In the genomic region with DNA sequence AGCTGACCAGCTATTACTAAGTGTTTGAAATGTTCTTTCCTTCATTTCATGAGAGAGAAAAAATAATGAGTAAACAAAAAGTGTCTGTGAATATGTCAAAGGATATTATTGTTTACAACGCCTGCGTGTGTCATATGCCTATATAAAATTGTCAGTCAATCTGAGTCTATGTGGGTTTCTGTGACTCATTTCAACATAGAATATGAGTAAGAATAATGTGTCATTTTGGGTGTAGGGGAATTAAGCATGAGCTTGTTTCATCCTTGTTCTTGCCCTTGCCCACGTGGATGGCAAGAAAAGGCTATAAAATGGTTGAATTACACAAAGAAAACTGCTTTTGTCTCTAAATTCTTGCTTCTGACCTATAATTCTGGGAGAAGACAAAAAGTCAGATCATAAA, we compare ENCODE assay signal across 17 cellular contexts.
DNase-seq lines count a peak whose midpoint lies in the region; ATAC-seq, FAIRE-seq and TF ChIP-seq lines count a peak whose summit lies in the region.
"Had no signal": no experiment of that assay in that cellular context is flagged by ENCODE, and none has a peak within 500 bp of the region (broad histone marks: within the 10 kb centered on the region; RNA-seq: fewer than 3 reads in every experiment).

No MANE protein-coding gene starts in this region.

- no peak overlapping the region for H3K27ac ChIP-seq in keratinocyte (ENCODE audit: control insufficient read depth, insufficient read depth, low read length)
- H3K27ac ChIP-seq: ascending aorta, psoas muscle, thoracic aorta had no signal

- H3K79me2 ChIP-seq in keratinocyte (ENCODE audit: control insufficient read depth, insufficient read depth, low read length), result no peaks in the 10 kb centered on the region

- no peak overlapping the region for H3K4me3 ChIP-seq in keratinocyte (ENCODE audit: control insufficient read depth in 2 of 3, extremely low read depth in 1 of 3, insufficient read depth in 2 of 3, low read depth in 1 of 3, low read length in 3 of 3)
- H3K4me3 ChIP-seq: ascending aorta, psoas muscle, thoracic aorta had no signal

- dilution Hi-C loops in keratinocyte (cut with MboI; ENCODE audit: extremely low pct_ligation_motif_present, low sequenced_read_pairs), result no loop called here

- no peaks in the 10 kb centered on the region for H4K20me1 ChIP-seq in keratinocyte (ENCODE audit: control insufficient read depth, extremely low read depth, insufficient read depth, low read length)

- no peak for TF ChIP-seq CTCF in keratinocyte (optimal IDR thresholded peaks at IDR 0.05 in 1 of 3, IDR thresholded peaks at IDR 0.05 in 1 of 3, conservative IDR thresholded peaks at IDR 0.05 in 1 of 3; ENCODE audit: extremely low read depth in 1 of 3, insufficient read depth in 2 of 3, low read length in 3 of 3)

- H3K4me1 ChIP-seq in keratinocyte (ENCODE audit: control insufficient read depth, extremely low read depth, insufficient read depth, low read length), result no peaks in the 10 kb centered on the region
- H3K4me1 ChIP-seq: ascending aorta, psoas muscle had no signal

- no peaks in the 10 kb centered on the region for H3K36me3 ChIP-seq in keratinocyte (ENCODE audit: control insufficient read depth in 2 of 2, extremely low read depth in 1 of 2, insufficient read depth in 2 of 2, low read length in 2 of 2)
- H3K36me3 ChIP-seq: ascending aorta, thoracic aorta had no signal

- FAIRE-seq in keratinocyte (lab: Jason Lieb, UNC), result no peak

- ATAC-seq in GM18867 (IDR thresholded peaks at IDR 0.05; ENCODE audit: unreplicated experiment) (peak; percentile 70), HG02885 (IDR thresholded peaks at IDR 0.05; ENCODE audit: poor library complexity, unreplicated experiment) (peak; percentile 75)
- ATAC-seq: natural killer cell treated with Interleukin-12 subunit alpha and Interleukin-12 subunit beta and Interleukin-15 and Interleukin-18, amount 100 ng/mL, for 72 hours; psoas muscle had no signal

- H3K27me3 ChIP-seq in keratinocyte (ENCODE audit: control insufficient read depth, extremely low read depth, insufficient read depth, low read length), result no peaks in the 10 kb centered on the region
- H3K27me3 ChIP-seq: ascending aorta had no signal

- no peak overlapping the region for H3K9ac ChIP-seq in keratinocyte (ENCODE audit: control insufficient read depth, extremely low read depth, insufficient read depth, low read length)

- H3K4me2 ChIP-seq in keratinocyte (ENCODE audit: control insufficient read depth, extremely low read depth, insufficient read depth, low read depth, low read length), result no peak overlapping the region

- DNase-seq in NCI-H774 (lab: John Stamatoyannopoulos, UW) (peak; percentile 15), keratinocyte (ENCODE audit: low read depth, low spot score) (peak; percentile 26), SW480 (ENCODE audit: low spot score) (no peak), 8988T (no peak), amniotic stem cell (lab: John Stamatoyannopoulos, UW) (no peak)
- DNase-seq: activated CD8-positive, alpha-beta memory T cell treated with anti-CD3 and anti-CD28 coated beads, Interleukin-2, amount 50 U/mL, for 4 hours; activated naive CD4-positive, alpha-beta T cell treated with Interleukin-2 at 50 U/mL for 16 hours; GF-D8; HFFc6; hippocampal formation; NCI-H1694 treated with DMSO at 0.1 percent for 48 hours; psoas muscle had no signal

- H2AFZ ChIP-seq in keratinocyte (ENCODE audit: control insufficient read depth, low read length), result no peak overlapping the region

- no peaks in the 10 kb centered on the region for H3K9me3 ChIP-seq in keratinocyte (ENCODE audit: control insufficient read depth, low read depth, low read length)
- H3K9me3 ChIP-seq: ascending aorta, psoas muscle, thoracic aorta had no signal

- H3K9me1 ChIP-seq in keratinocyte (ENCODE audit: control insufficient read depth, extremely low read depth, insufficient read depth, low read length), result no peaks in the 10 kb centered on the region

Comparison
In these comparisons a context has a peak if more than half of its experiments do, and no peak if none do; other contexts are left out.
1. DNase-seq: peak in NCI-H774 (single experiment) and keratinocyte (single experiment); none in SW480 (single experiment), 8988T (single experiment) and amniotic stem cell (single experiment).